Comparison of ENCODE assay signal across 11 cellular contexts in genomic region chr17:46027326-46028325, GRCh38. TPM values are rescaled to one million over a fixed set of nuclear protein-coding genes. Genes with fewer than 3 reads are reported as not detected.
DNase-seq lines count a peak whose midpoint lies in the region; ATAC-seq and TF ChIP-seq lines count a peak whose summit lies in the region.
"Had no signal": no experiment of that assay in that cellular context is flagged by ENCODE, and none has a peak within 500 bp of the region (broad histone marks: within the 10 kb centered on the region; RNA-seq: fewer than 3 reads in every experiment).

No MANE protein-coding gene starts in this region.

- no peak overlapping the region for H3K4me3 Mint-ChIP-seq in activated CD4-positive, alpha-beta T cell treated with anti-CD3 and anti-CD28 coated beads, Interleukin-2, amount 10 ng/mL, durations not matched to agents 7 days and 5 days
- H3K4me3 Mint-ChIP-seq in activated CD4-positive, alpha-beta memory T cell treated with anti-CD3 and anti-CD28 coated beads for 36 hours = no peak overlapping the region

- H3K4me1 ChIP-seq in psoas muscle = peaks cover 7% of the 10 kb centered on the region
- H3K4me1 ChIP-seq: foreskin keratinocyte had no signal

- DNase-seq in activated CD4-positive, alpha-beta T cell treated with anti-CD3 and anti-CD28 coated beads, Interleukin-2, amount 10 ng/mL, durations not matched to agents 7 days and 5 days = no peak
- no peak for DNase-seq in activated CD4-positive, alpha-beta T cell treated with anti-CD3 and anti-CD28 coated beads, Interleukin-2, amount 50 U/mL, for 48 hours
- peak; percentile 33 for DNase-seq in NCI-H1694 treated with DMSO at 0.1 percent for 48 hours (lab: John Stamatoyannopoulos, UW)
- no peak for DNase-seq in dorsolateral prefrontal cortex
- DNase-seq in psoas muscle = no peak
- DNase-seq in activated CD4-positive, alpha-beta memory T cell treated with anti-CD3 and anti-CD28 coated beads for 36 hours = no peak
- DNase-seq in activated CD8-positive, alpha-beta memory T cell treated with anti-CD3 and anti-CD28 coated beads, Interleukin-2, amount 50 U/mL, for 4 hours = no peak
- DNase-seq: foreskin keratinocyte, mesenchymal stem cell had no signal

- peaks cover under 1 to 70% of the 10 kb centered on the region in 2 donors for H3K36me3 ChIP-seq in psoas muscle (ENCODE audit: insufficient read depth in 1 of 2, low read depth in 1 of 2)

- H3K36me3 Mint-ChIP-seq in activated CD4-positive, alpha-beta T cell treated with anti-CD3 and anti-CD28 coated beads, Interleukin-2, amount 10 ng/mL, durations not matched to agents 7 days and 5 days (ENCODE audit: low read depth) = peaks cover 42% of the 10 kb centered on the region
- H3K36me3 Mint-ChIP-seq in activated CD4-positive, alpha-beta memory T cell treated with anti-CD3 and anti-CD28 coated beads for 36 hours = peaks cover 22% of the 10 kb centered on the region

- TF ChIP-seq CTCF in dorsolateral prefrontal cortex (IDR thresholded peaks at IDR 0.05 in 54 of 56, conservative IDR thresholded peaks at IDR 0.05 in 2 of 56; ENCODE audit: low read depth in 1 of 56, partially characterized antibody in 56 of 56) (no peak), psoas muscle (IDR thresholded peaks at IDR 0.05) (no peak)

- H3K4me3 ChIP-seq in dorsolateral prefrontal cortex = no peak overlapping the region
- H3K4me3 ChIP-seq in psoas muscle = no peak overlapping the region
- H3K4me3 ChIP-seq: smooth muscle cell had no signal

- 35 to 53% (median 39%) methylated on average over 11 of the region's 11 CpGs for WGBS in psoas muscle, 3 donors

- no peaks in the 10 kb centered on the region for H3K9me3 ChIP-seq in psoas muscle

- no peaks in the 10 kb centered on the region for H3K27me3 Mint-ChIP-seq in activated CD4-positive, alpha-beta T cell treated with anti-CD3 and anti-CD28 coated beads, Interleukin-2, amount 10 ng/mL, durations not matched to agents 7 days and 5 days
- no peaks in the 10 kb centered on the region for H3K27me3 Mint-ChIP-seq in activated CD4-positive, alpha-beta memory T cell treated with anti-CD3 and anti-CD28 coated beads for 36 hours

- ATAC-seq in psoas muscle (peak in 2 of 4 donors; percentile 28 to 32), GM18519 (IDR thresholded peaks at IDR 0.05; ENCODE audit: low FRiP score, unreplicated experiment) (no peak)
- ATAC-seq: foreskin keratinocyte had no signal

- no peaks in the 10 kb centered on the region for H3K27me3 ChIP-seq in dorsolateral prefrontal cortex
- no peaks in the 10 kb centered on the region for H3K27me3 ChIP-seq in psoas muscle (ENCODE audit: insufficient read depth in 3 of 3, low read length in 2 of 3)
- H3K27me3 ChIP-seq: foreskin keratinocyte had no signal

- CTCF ChIA-PET in activated CD4-positive, alpha-beta T cell treated with anti-CD3 and anti-CD28 coated beads, Interleukin-2, amount 10 ng/mL, durations not matched to agents 7 days and 5 days (lab: Charles Lee) = interaction anchor here (0.8 to 1.5 kb wide), 4 partner anchors 10 to 166 kb away, joined by 3 to 4 read pairs (median 3); partner anchors contain the start of gene KANSL1
- CTCF ChIA-PET in activated CD4-positive, alpha-beta memory T cell treated with anti-CD3 and anti-CD28 coated beads for 36 hours (lab: Charles Lee) = interaction anchor here (0.6 to 1.3 kb wide), 4 partner anchors 10 to 166 kb away, joined by 3 to 5 read pairs (median 3); partner anchors contain the start of gene KANSL1

- peak overlapping the region; percentile 73 for H3K27ac Mint-ChIP-seq in activated CD4-positive, alpha-beta T cell treated with anti-CD3 and anti-CD28 coated beads, Interleukin-2, amount 10 ng/mL, durations not matched to agents 7 days and 5 days
- no peak overlapping the region for H3K27ac Mint-ChIP-seq in activated CD4-positive, alpha-beta memory T cell treated with anti-CD3 and anti-CD28 coated beads for 36 hours

- H3K27ac ChIP-seq in dorsolateral prefrontal cortex (peak overlapping the region in 56 of 59 donors; percentile 8 to 85 (median 65)), psoas muscle (peak overlapping the region; percentile 44)
- H3K27ac ChIP-seq: foreskin keratinocyte had no signal

- no peaks in the 10 kb centered on the region for H3K9me3 Mint-ChIP-seq in activated CD4-positive, alpha-beta T cell treated with anti-CD3 and anti-CD28 coated beads, Interleukin-2, amount 10 ng/mL, durations not matched to agents 7 days and 5 days
- H3K9me3 Mint-ChIP-seq in activated CD4-positive, alpha-beta memory T cell treated with anti-CD3 and anti-CD28 coated beads for 36 hours = no peaks in the 10 kb centered on the region

- intact Hi-C loops in dorsolateral prefrontal cortex (cut with DNase I) = loop anchor here in 1 of 2 donors (5.0 kb wide), 1 partner anchor 165 kb away; the partner anchor contains the start of gene KANSL1
- intact Hi-C loops in psoas muscle (cut with DNase I) = no loop called here
- intact Hi-C loops in activated CD4-positive, alpha-beta memory T cell treated with anti-CD3 and anti-CD28 coated beads for 36 hours (cut with micrococcal nuclease) = no loop called here

- POLR2A ChIA-PET in activated CD4-positive, alpha-beta T cell treated with anti-CD3 and anti-CD28 coated beads, Interleukin-2, amount 10 ng/mL, durations not matched to agents 7 days and 5 days (lab: Charles Lee) = no interaction called here
- POLR2A ChIA-PET in activated CD4-positive, alpha-beta memory T cell treated with anti-CD3 and anti-CD28 coated beads for 36 hours (lab: Charles Lee) = no interaction called here

- H3K4me1 Mint-ChIP-seq in activated CD4-positive, alpha-beta T cell treated with anti-CD3 and anti-CD28 coated beads, Interleukin-2, amount 10 ng/mL, durations not matched to agents 7 days and 5 days = peaks cover 14% of the 10 kb centered on the region
- peaks cover 4% of the 10 kb centered on the region for H3K4me1 Mint-ChIP-seq in activated CD4-positive, alpha-beta memory T cell treated with anti-CD3 and anti-CD28 coated beads for 36 hours (ENCODE audit: low read depth)

RNA-seq across cellular contexts. Expression of gene STH, which starts 28.6 kb away (rescaled TPM):
- not detected for total RNA-seq in activated CD4-positive, alpha-beta T cell treated with anti-CD3 and anti-CD28 coated beads, Interleukin-2, amount 10 ng/mL, durations not matched to agents 7 days and 5 days
- total RNA-seq in dorsolateral prefrontal cortex (10 to 100 TPM in 84 of 120 experiments, 1 to 10 TPM in 36; 1.8 to 35.0 (median 12.2) TPM), psoas muscle (1 to 10 TPM in 1 of 4 donors, not detected in 3; 2.0 TPM)
- under 1 TPM in 2 of 3 donors, not detected in 1; 0.25 to 0.26 TPM for polyA plus RNA-seq in psoas muscle
- total RNA-seq in activated CD4-positive, alpha-beta memory T cell treated with anti-CD3 and anti-CD28 coated beads for 36 hours = not detected
- total RNA-seq: foreskin keratinocyte, smooth muscle cell had no signal
- polyA plus RNA-seq: foreskin keratinocyte, smooth muscle cell had no signal
